ENCODE assay signal across 8 cellular contexts in the genomic region with DNA sequence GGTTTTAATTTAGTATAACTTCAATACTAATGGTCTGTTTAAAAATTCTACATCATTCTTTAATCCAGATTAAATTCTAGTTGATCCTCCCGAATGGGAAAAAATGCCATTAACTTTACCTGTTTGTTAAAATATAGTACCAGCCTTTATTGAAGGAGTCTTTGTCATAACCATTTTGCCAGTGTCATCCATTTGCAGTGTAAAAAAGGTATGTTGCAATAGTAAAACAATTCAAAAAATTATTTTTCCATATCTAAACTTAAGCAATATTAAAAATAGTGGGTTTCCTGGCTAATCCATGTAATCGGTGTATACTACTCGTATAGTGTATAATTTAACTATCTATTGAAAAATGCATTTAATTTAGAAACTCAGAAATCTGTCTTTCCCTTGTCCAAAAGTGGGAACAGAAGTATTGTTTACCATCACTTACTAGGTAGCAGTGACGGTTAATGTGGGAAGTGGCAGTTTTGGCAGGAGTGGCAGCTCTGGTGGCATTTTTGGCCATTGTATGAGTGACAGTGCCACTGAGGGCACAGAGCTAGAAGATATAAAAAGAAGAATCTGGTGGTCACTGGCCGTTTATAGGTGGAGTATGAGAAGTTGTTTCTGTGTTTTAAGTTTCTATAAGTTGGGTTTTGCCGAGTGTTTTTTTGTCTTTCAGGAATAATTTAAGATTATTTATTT. TPM values are rescaled to one million over a fixed set of nuclear protein-coding genes. Genes with fewer than 3 reads are reported as not detected.
DNase-seq lines count a peak whose midpoint lies in the region; ATAC-seq and TF ChIP-seq lines count a peak whose summit lies in the region.
"Had no signal": no experiment of that assay in that cellular context is flagged by ENCODE, and none has a peak within 500 bp of the region (broad histone marks: within the 10 kb centered on the region; RNA-seq: fewer than 3 reads in every experiment).

No MANE protein-coding gene starts in this region.

- peaks cover 55% of the 10 kb centered on the region for H4K20me1 ChIP-seq in OCI-LY3 (ENCODE audit: insufficient read depth, low read length)

- H3K9ac ChIP-seq in OCI-LY3 (ENCODE audit: low read length) (0 out of 2 replicates have a peak overlapping the region, but pooled peaks have one; percentile 63), endocrine pancreas (ENCODE audit: control insufficient read depth, insufficient read depth, low read length) (no peak overlapping the region)

- H3K4me2 ChIP-seq in OCI-LY3 (ENCODE audit: low read length) = peak overlapping the region; percentile 87

- peaks cover 1% of the 10 kb centered on the region for H3K36me3 Mint-ChIP-seq in progenitor cell of endocrine pancreas (ENCODE audit: insufficient read depth)

- H3K4me1 ChIP-seq in OCI-LY3 (ENCODE audit: low read length) (peaks cover 51% of the 10 kb centered on the region), endocrine pancreas (ENCODE audit: control insufficient read depth, insufficient read depth, low read length) (peaks cover 20% of the 10 kb centered on the region)

- no peaks in the 10 kb centered on the region for H3K9me3 Mint-ChIP-seq in progenitor cell of endocrine pancreas (ENCODE audit: low read depth)

- no peak for ATAC-seq in sciatic nerve

- H3K4me3 ChIP-seq in GM06990 (replicated peaks; ENCODE audit: low read depth, low read length) (peak overlapping the region; percentile 97), OCI-LY3 (ENCODE audit: low read length) (peak overlapping the region; percentile 95), endocrine pancreas (ENCODE audit: control insufficient read depth, insufficient read depth, low read length) (peak overlapping the region; percentile 98)

- no peak overlapping the region for H2AFZ ChIP-seq in OCI-LY3 (ENCODE audit: low read depth, low read length)

- DNase-seq in GM06990 (ENCODE audit: extremely low read depth, insufficient read length) (no peak), progenitor cell of endocrine pancreas (ENCODE audit: low spot score, unreplicated experiment) (no peak), head of caudate nucleus (no peak), sciatic nerve (ENCODE audit: low spot score) (no peak), dermis blood vessel endothelial cell (no peak)
- DNase-seq: hypothalamus had no signal

- intact Hi-C loops in head of caudate nucleus (cut with DNase I) (loop anchor here (5.0 to 10.0 kb wide), 2 partner anchors 216 to 539 kb away; a partner anchor contains a TSS), sciatic nerve (cut with DNase I) (no loop called here)

- H3K9me3 ChIP-seq in OCI-LY3 (ENCODE audit: insufficient read depth, low read length) (no peaks in the 10 kb centered on the region), endocrine pancreas (ENCODE audit: control insufficient read depth, low read length) (no peaks in the 10 kb centered on the region)

- H3K27me3 ChIP-seq in GM06990 (replicated peaks; ENCODE audit: control insufficient read depth, insufficient read depth, low read length) = no peaks in the 10 kb centered on the region
- H3K27me3 ChIP-seq in OCI-LY3 (ENCODE audit: low read depth, low read length) = no peaks in the 10 kb centered on the region
- H3K27me3 ChIP-seq in endocrine pancreas (ENCODE audit: control insufficient read depth, insufficient read depth, low read length) = no peaks in the 10 kb centered on the region

- H3K36me3 ChIP-seq in GM06990 (ENCODE audit: control insufficient read depth, insufficient read depth, low read length) = no peaks in the 10 kb centered on the region
- no peaks in the 10 kb centered on the region for H3K36me3 ChIP-seq in OCI-LY3 (replicated peaks; ENCODE audit: low read depth, low read length)
- H3K36me3 ChIP-seq in endocrine pancreas (ENCODE audit: control insufficient read depth, insufficient read depth, low read length) = no peaks in the 10 kb centered on the region

- TF ChIP-seq CTCF in GM06990 (IDR thresholded peaks at IDR 0.05; ENCODE audit: insufficient read depth, low read length, poor library complexity, severe bottlenecking) (no peak), OCI-LY3 (IDR thresholded peaks at IDR 0.05; ENCODE audit: low read depth, low read length) (no peak), progenitor cell of endocrine pancreas (IDR thresholded peaks at IDR 0.05; ENCODE audit: unreplicated experiment) (no peak)

- H3K27me3 Mint-ChIP-seq in progenitor cell of endocrine pancreas = no peaks in the 10 kb centered on the region

- no peak overlapping the region for H3K27ac Mint-ChIP-seq in progenitor cell of endocrine pancreas

- no peak overlapping the region for H3K27ac ChIP-seq in OCI-LY3 (ENCODE audit: low read length)

- H3K4me3 Mint-ChIP-seq in progenitor cell of endocrine pancreas (ENCODE audit: low read depth) = peak overlapping the region; percentile 99

- H3K4me1 Mint-ChIP-seq in progenitor cell of endocrine pancreas (ENCODE audit: low read depth) = peaks cover 24% of the 10 kb centered on the region

- H3K79me2 ChIP-seq in OCI-LY3 (ENCODE audit: low read length) = peaks cover 76% of the 10 kb centered on the region

RNA-seq across cellular contexts. Expression of a gene that starts 1.9 kb away (rescaled TPM):
- total RNA-seq in progenitor cell of endocrine pancreas (60.8 and 65.3 TPM in 2 replicates), sciatic nerve (106 TPM), dermis blood vessel endothelial cell (63.6 and 78.6 TPM in 2 replicates)

RNA-seq across cellular contexts. Expression of a gene that starts 2.2 kb away (rescaled TPM):
- total RNA-seq in progenitor cell of endocrine pancreas = 46.7 and 53.9 TPM in 2 replicates
- total RNA-seq in sciatic nerve = 44.6 TPM
- 49.9 and 55.3 TPM in 2 replicates for total RNA-seq in dermis blood vessel endothelial cell

RNA-seq across cellular contexts. Expression of a gene that starts 27.1 kb away (rescaled TPM):
- total RNA-seq in progenitor cell of endocrine pancreas (24.6 and 25.1 TPM in 2 replicates), sciatic nerve (72.8 TPM), dermis blood vessel endothelial cell (1.2 and 3.3 TPM in 2 replicates)
